23 cellular contexts compared by ENCODE assay signal in genomic region chr4:186291256-186291890, GRCh38. TPM values are rescaled to one million over a fixed set of nuclear protein-coding genes. Genes with fewer than 3 reads are reported as not detected.
A peak's percentile ranks its signal among the peaks of the same experiment; 100 is the strongest.
DNase-seq lines count a peak whose midpoint lies in the region; ATAC-seq, FAIRE-seq and TF ChIP-seq lines count a peak whose summit lies in the region.
"Had no signal": no experiment of that assay in that cellular context is flagged by ENCODE, and none has a peak within 500 bp of the region (broad histone marks: within the 10 kb centered on the region; RNA-seq: fewer than 3 reads in every experiment).

No MANE protein-coding gene starts in this region.

- intact Hi-C loops in right lobe of liver (cut with DNase I) (loop anchor here (10.0 kb wide), 1 partner anchor 293 kb away; no protein-coding TSS in a partner anchor), Right ventricle myocardium superior (cut with DNase I) (no loop called here)

- no peak for FAIRE-seq in small intestine (lab: Jason Lieb, UNC)
- FAIRE-seq: GM12891, H54 had no signal

- H3K4me3 Mint-ChIP-seq in WTC11 (no peak overlapping the region), nephron progenitor cell (no peak overlapping the region)
- H3K4me3 Mint-ChIP-seq: CD4-positive, alpha-beta memory T cell; HFFc6 had no signal

- no peaks in the 10 kb centered on the region for H3K36me3 Mint-ChIP-seq in WTC11
- no peaks in the 10 kb centered on the region for H3K36me3 Mint-ChIP-seq in nephron progenitor cell (ENCODE audit: low read depth)
- H3K36me3 Mint-ChIP-seq: CD4-positive, alpha-beta memory T cell had no signal

- 46% methylated on average over 8 of the region's 10 CpGs for WGBS in right lobe of liver (ENCODE audit: insufficient coverage, low coverage, low lambda C conversion rate, missing lambda C conversion rate)
- WGBS in small intestine, 3 donors: 47 to 63% (median 55%) methylated on average over 10 of the region's 10 CpGs

- H3K27me3 ChIP-seq in right lobe of liver (no peaks in the 10 kb centered on the region), small intestine (ENCODE audit: control insufficient read depth in 2 of 2, insufficient read depth in 2 of 2, low read length in 2 of 2) (no peaks in the 10 kb centered on the region)

- H3K27ac ChIP-seq in right lobe of liver (peak overlapping the region in 2 of 3 donors; percentile 24 to 46), small intestine (ENCODE audit: low read depth in 1 of 2, low read length in 1 of 2) (no peak overlapping the region)

- H3K27ac Mint-ChIP-seq in WTC11: peak overlapping the region; percentile 7; the same call in 1 of the 2 replicates
- H3K27ac Mint-ChIP-seq in nephron progenitor cell: no peak overlapping the region
- H3K27ac Mint-ChIP-seq: CD4-positive, alpha-beta memory T cell; HFFc6 had no signal

- CTCF ChIA-PET in WTC11 (lab: Charles Lee): no interaction called here

- DNase-seq in WTC11 (ENCODE audit: low spot score) (no peak), left lobe of liver (ENCODE audit: low spot score) (peak; percentile 56), right lobe of liver (peak in 2 of 3 donors; percentile 38 to 58), small intestine (peak; percentile 65), midbrain (lab: John Stamatoyannopoulos, UW) (no peak), Right ventricle myocardium superior (no peak), nephron progenitor cell (no peak)
- DNase-seq: C1 segment of cervical spinal cord; Calu3; CD4-positive, alpha-beta memory T cell; COR-L47; DMS53; DMS79 treated with DMSO at 0.1 percent for 48 hours; GF-D8; HFFc6 had no signal

- H3K4me3 ChIP-seq in right lobe of liver: no peak overlapping the region
- no peak overlapping the region for H3K4me3 ChIP-seq in small intestine (ENCODE audit: low read depth in 1 of 2, low read length in 2 of 2)
- H3K4me3 ChIP-seq: HAP-1 had no signal

- no peak for TF ChIP-seq CTCF in WTC11 (IDR thresholded peaks at IDR 0.05)
- no peak for TF ChIP-seq CTCF in right lobe of liver (IDR thresholded peaks at IDR 0.05)
- TF ChIP-seq CTCF in nephron progenitor cell (IDR thresholded peaks at IDR 0.05): no peak

- H3K9me3 Mint-ChIP-seq in WTC11: no peaks in the 10 kb centered on the region
- no peaks in the 10 kb centered on the region for H3K9me3 Mint-ChIP-seq in nephron progenitor cell
- H3K9me3 Mint-ChIP-seq: HFFc6 had no signal

- ATAC-seq in WTC11: no peak
- ATAC-seq in left lobe of liver: peak; percentile 83
- peak; percentile 79 to 90 (median 84) for ATAC-seq in right lobe of liver
- no peak for ATAC-seq in GM18505 (IDR thresholded peaks at IDR 0.05; ENCODE audit: unreplicated experiment)
- no peak for ATAC-seq in Right ventricle myocardium superior (ENCODE audit: poor library complexity)

- H3K9me3 ChIP-seq in right lobe of liver (no peaks in the 10 kb centered on the region), small intestine (ENCODE audit: control insufficient read depth, low read depth) (no peaks in the 10 kb centered on the region)
- H3K9me3 ChIP-seq: HAP-1 had no signal

- H3K27me3 Mint-ChIP-seq in WTC11 (ENCODE audit: low read depth): no peaks in the 10 kb centered on the region
- H3K27me3 Mint-ChIP-seq in nephron progenitor cell (ENCODE audit: low read depth, poor library complexity): peaks cover 11% of the 10 kb centered on the region

- H3K4me1 ChIP-seq in right lobe of liver: no peaks in the 10 kb centered on the region
- H3K4me1 ChIP-seq in small intestine (ENCODE audit: control insufficient read depth in 2 of 2, insufficient read depth in 1 of 2, low read depth in 1 of 2, low read length in 1 of 2): no peaks in the 10 kb centered on the region
- H3K4me1 ChIP-seq: HAP-1 had no signal

- peaks cover 0 to 8% (median 4%) of the 10 kb centered on the region in 4 donors for H3K36me3 ChIP-seq in right lobe of liver
- H3K36me3 ChIP-seq in small intestine (ENCODE audit: control insufficient read depth in 2 of 2, insufficient read depth in 2 of 2, low read length in 2 of 2): no peaks in the 10 kb centered on the region
- H3K36me3 ChIP-seq: HAP-1 had no signal

- POLR2A ChIA-PET in WTC11 (lab: Charles Lee): no interaction called here

- H3K4me1 Mint-ChIP-seq in WTC11 (peaks cover 19% of the 10 kb centered on the region), nephron progenitor cell (no peaks in the 10 kb centered on the region)

- TF ChIP-seq POLR2A in right lobe of liver (IDR thresholded peaks at IDR 0.05) (no peak), GM18505 (IDR thresholded peaks at IDR 0.05; ENCODE audit: borderline replicate concordance, extremely low read depth, insufficient read depth, insufficient read length) (no peak)

TF ChIP-seq in WTC11, 78 proteins besides CTCF, POLR2A, EP300 and RAD21:
- no peak for TF ChIP-seq CBFB (CRISPR knock-in tag; IDR thresholded peaks at IDR 0.05; ENCODE audit: low read depth)
- TF ChIP-seq, protein P1, sequence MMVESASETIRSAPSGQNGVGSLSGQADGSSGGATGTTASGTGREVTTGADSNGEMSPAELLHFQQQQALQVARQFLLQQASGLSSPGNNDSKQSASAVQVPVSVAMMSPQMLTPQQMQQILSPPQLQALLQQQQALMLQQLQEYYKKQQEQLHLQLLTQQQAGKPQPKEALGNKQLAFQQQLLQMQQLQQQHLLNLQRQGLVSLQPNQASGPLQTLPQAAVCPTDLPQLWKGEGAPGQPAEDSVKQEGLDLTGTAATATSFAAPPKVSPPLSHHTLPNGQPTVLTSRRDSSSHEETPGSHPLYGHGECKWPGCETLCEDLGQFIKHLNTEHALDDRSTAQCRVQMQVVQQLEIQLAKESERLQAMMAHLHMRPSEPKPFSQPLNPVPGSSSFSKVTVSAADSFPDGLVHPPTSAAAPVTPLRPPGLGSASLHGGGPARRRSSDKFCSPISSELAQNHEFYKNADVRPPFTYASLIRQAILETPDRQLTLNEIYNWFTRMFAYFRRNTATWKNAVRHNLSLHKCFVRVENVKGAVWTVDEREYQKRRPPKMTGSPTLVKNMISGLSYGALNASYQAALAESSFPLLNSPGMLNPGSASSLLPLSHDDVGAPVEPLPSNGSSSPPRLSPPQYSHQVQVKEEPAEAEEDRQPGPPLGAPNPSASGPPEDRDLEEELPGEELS (CRISPR knock-in tag; IDR thresholded peaks at IDR 0.05): no peak
- no peak for TF ChIP-seq ZNF219 (CRISPR knock-in tag; IDR thresholded peaks at IDR 0.05; ENCODE audit: borderline replicate concordance)
- no peak for TF ChIP-seq NFATC4 (CRISPR knock-in tag; IDR thresholded peaks at IDR 0.05)
- no peak for TF ChIP-seq ZBTB43 (CRISPR knock-in tag; IDR thresholded peaks at IDR 0.05)
- no peak for TF ChIP-seq IRF2 (CRISPR knock-in tag; IDR thresholded peaks at IDR 0.05; ENCODE audit: borderline replicate concordance, low read depth)
- no peak for TF ChIP-seq SMAD3 (CRISPR knock-in tag; IDR thresholded peaks at IDR 0.05; ENCODE audit: borderline replicate concordance)
- TF ChIP-seq CDX4 (CRISPR knock-in tag; IDR thresholded peaks at IDR 0.05; ENCODE audit: borderline replicate concordance): no peak

RNA-seq across cellular contexts. Expression of gene F11, which starts 25.4 kb away (rescaled TPM):
- total RNA-seq in WTC11 (2021): 1.6 to 1.9 TPM (median 1.6 TPM) in 3 replicates
- 171 TPM for total RNA-seq in left lobe of liver
- 100 to 1,000 TPM in 4 of 6 experiments, 10 to 100 TPM in 2; 94.5 to 201 (median 140) TPM for total RNA-seq in right lobe of liver
- 10 to 100 TPM in 2 of 3 donors, 1 to 10 TPM in 1; 4.2 to 25.1 (median 19.5) TPM for polyA plus RNA-seq in small intestine
- 0.40 TPM for total RNA-seq in Right ventricle myocardium superior
- total RNA-seq: A172; CD4-positive, alpha-beta memory T cell; Daoy; G401; HFFc6 had no signal
- polyA plus RNA-seq: BJ; CD4-positive, alpha-beta memory T cell had no signal

Comparison
In these comparisons a context has a peak if more than half of its experiments do, and no peak if none do; other contexts are left out.
1. ATAC-seq: peak in left lobe of liver (single experiment) and right lobe of liver (4 of 4); none in WTC11 (single experiment), GM18505 (single experiment) and Right ventricle myocardium superior (single experiment).
2. DNase-seq: peak in left lobe of liver (single experiment), right lobe of liver (2 of 3) and small intestine (single experiment); none in WTC11 (single experiment), midbrain (single experiment), Right ventricle myocardium superior (single experiment) and nephron progenitor cell (single experiment).
3. H3K27ac ChIP-seq: peak in right lobe of liver (2 of 3); none in small intestine (0 of 2).
4. RNA of gene F11, which starts 25.4 kb away (total RNA-seq): 94.5 to 201 TPM in right lobe of liver and 171 TPM in left lobe of liver (single experiment); 1.6 to 1.9 TPM in WTC11 and 0.40 TPM in Right ventricle myocardium superior (single experiment); every median in the first group is over 10 times any median in the second.